Comparison of ENCODE assay signal across 5 cellular contexts in genomic region chr3:82525-82924, GRCh38.
"Had no signal": no experiment of that assay in that cellular context is flagged by ENCODE, and none has a peak within 500 bp of the region (broad histone marks: within the 10 kb centered on the region; RNA-seq: fewer than 3 reads in every experiment).

No MANE protein-coding gene starts in this region.

- H3K27ac ChIP-seq: HL-60 had no signal

- H3K4me3 Mint-ChIP-seq: IgD-negative memory B cell had no signal

- H3K27ac Mint-ChIP-seq: IgD-negative memory B cell had no signal

- H3K4me3 ChIP-seq: K562 had no signal

- DNase-seq: IMR-90, KBM-7 had no signal
